Comparison of ENCODE assay signal across 17 cellular contexts in genomic region chr14:81771876-81772275, GRCh38.
"Had no signal": no experiment of that assay in that cellular context is flagged by ENCODE, and none has a peak within 500 bp of the region (broad histone marks: within the 10 kb centered on the region; RNA-seq: fewer than 3 reads in every experiment).

No MANE protein-coding gene starts in this region.

- FAIRE-seq: islet of Langerhans had no signal

- H3K27me3 ChIP-seq: dorsolateral prefrontal cortex, stomach, transverse colon had no signal

- H3K27ac ChIP-seq: coronary artery, dorsolateral prefrontal cortex, stomach, thoracic aorta, transverse colon had no signal

- H3K4me3 ChIP-seq: coronary artery, dorsolateral prefrontal cortex, stomach, thoracic aorta, transverse colon had no signal

- H3K4me1 ChIP-seq: stomach, transverse colon had no signal

- DNase-seq: dorsolateral prefrontal cortex; effector CD8-positive, alpha-beta T cell; foreskin melanocyte; head of caudate nucleus; hypothalamus; kidney glomerular epithelial cell; naive thymus-derived CD4-positive, alpha-beta T cell; nephron progenitor cell; posterior cingulate gyrus; stimulated activated CD4-positive, alpha-beta T cell treated with anti-CD3 and anti-CD28 coated beads, Interleukin-2, amount 100 ng/mL, for 24 hours; stimulated activated naive CD4-positive, alpha-beta T cell; stomach; substantia nigra; transverse colon had no signal

- H3K36me3 ChIP-seq: stomach, thoracic aorta, transverse colon had no signal

- H3K9me3 ChIP-seq: stomach, thoracic aorta, transverse colon had no signal
